Comparison of ENCODE assay signal across 1 cellular context in genomic region chr18:78125497-78125896, GRCh38.
TF ChIP-seq lines count a peak whose summit lies in the region.

No MANE protein-coding gene starts in this region.

TF ChIP-seq in HEK293, 187 proteins besides CTCF, POLR2A, EP300 and RAD21 (continued from another document):
- TF ChIP-seq ZSCAN4 (tag by site-specific recombination; IDR thresholded peaks at IDR 0.05): peak; percentile 64
- no peak for TF ChIP-seq ZBTB8A (tag by site-specific recombination; IDR thresholded peaks at IDR 0.05)
